Comparison of ENCODE assay signal across 16 cellular contexts in the genomic region with DNA sequence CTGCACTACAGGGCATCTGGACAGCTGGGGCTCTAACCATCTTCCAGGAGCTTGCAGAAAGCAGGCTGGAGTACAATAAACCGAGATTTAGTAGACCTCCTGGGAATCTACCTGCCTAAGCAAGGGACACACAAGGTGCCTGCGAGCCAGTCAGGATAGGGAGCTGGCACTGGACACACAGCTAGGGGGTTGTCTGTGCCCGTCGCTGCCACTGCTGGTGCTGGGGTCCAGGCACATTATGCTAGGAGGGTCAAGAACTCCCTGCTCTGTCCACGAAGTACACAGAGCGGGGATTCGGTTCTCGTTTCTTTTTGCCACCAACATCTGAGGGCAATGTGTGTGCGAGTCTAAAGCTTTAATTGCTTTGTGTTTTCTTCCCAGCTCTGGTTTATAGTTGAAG. TPM values are rescaled to one million over a fixed set of nuclear protein-coding genes. Genes with fewer than 3 reads are reported as not detected.
DNase-seq lines count a peak whose midpoint lies in the region; ATAC-seq and TF ChIP-seq lines count a peak whose summit lies in the region.
"Had no signal": no experiment of that assay in that cellular context is flagged by ENCODE, and none has a peak within 500 bp of the region (broad histone marks: within the 10 kb centered on the region; RNA-seq: fewer than 3 reads in every experiment).

No MANE protein-coding gene starts in this region.

- H3K9me2 ChIP-seq in PC-9 (ENCODE audit: insufficient read depth) = no peaks in the 10 kb centered on the region

- no peaks in the 10 kb centered on the region for H3K9me3 ChIP-seq in BLaER1 treated with 17β-estradiol and CSF1 and Interleukin-3, amounts not matched to agents 10 nM and 100 nM (replicated peaks in 1 of 11)
- H3K9me3 ChIP-seq in naive thymus-derived CD4-positive, alpha-beta T cell (ENCODE audit: control insufficient read depth in 2 of 3, low read length in 3 of 3) = no peaks in the 10 kb centered on the region
- no peaks in the 10 kb centered on the region for H3K9me3 ChIP-seq in PC-9 (ENCODE audit: insufficient read depth, low read depth)
- H3K9me3 ChIP-seq: left lung had no signal

- peak overlapping the region in 2 of 11 experiments; percentile 10 to 98; a peak in 2 of 22 replicates for H3K27ac ChIP-seq in BLaER1 treated with 17β-estradiol and CSF1 and Interleukin-3, amounts not matched to agents 10 nM and 100 nM
- H3K27ac ChIP-seq in naive thymus-derived CD4-positive, alpha-beta T cell (ENCODE audit: low read depth, low read length) = peak overlapping the region; percentile 32
- H3K27ac ChIP-seq in PC-9 = no peak overlapping the region
- H3K27ac ChIP-seq: left lung had no signal

- BruUV-seq in PC-9 (replicated peaks; lab: Mats Ljungman, UMichigan) = no TSS peak

- DNase-seq in T-cell (no peak), SHP77 treated with DMSO at 0.1 percent for 48 hours (lab: John Stamatoyannopoulos, UW) (no peak), COR-L47 (lab: John Stamatoyannopoulos, UW) (no peak), PC-9 (no peak)
- DNase-seq in naive thymus-derived CD4-positive, alpha-beta T cell = no peak
- DNase-seq: activated CD4-positive, alpha-beta T cell treated with anti-CD3 and anti-CD28 coated beads for 4 hours; amygdala; Calu3; cerebellar nuclear complex; left lung; NCI-H146; NCI-H226 had no signal

- peaks cover 22 to 33% (median 25%) of the 10 kb centered on the region in 10 experiments for H3K4me1 ChIP-seq in BLaER1 treated with 17β-estradiol and CSF1 and Interleukin-3, amounts not matched to agents 10 nM and 100 nM
- peaks cover 5 to 17% of the 10 kb centered on the region in 2 donors for H3K4me1 ChIP-seq in naive thymus-derived CD4-positive, alpha-beta T cell (ENCODE audit: control insufficient read depth in 2 of 2, insufficient read depth in 2 of 2, low read length in 2 of 2)
- peaks cover 11% of the 10 kb centered on the region for H3K4me1 ChIP-seq in PC-9 (replicated peaks; ENCODE audit: insufficient read depth)

- H3K36me3 Mint-ChIP-seq in T-cell = peaks cover 27% of the 10 kb centered on the region
- H3K36me3 Mint-ChIP-seq in naive thymus-derived CD4-positive, alpha-beta T cell = peaks cover 4 to 29% (median 9%) of the 10 kb centered on the region in 5 donors

- H3K79me2 ChIP-seq in PC-9 (ENCODE audit: low read depth) = peaks cover 32% of the 10 kb centered on the region

- intact Hi-C loops in naive thymus-derived CD4-positive, alpha-beta T cell (cut with micrococcal nuclease) = no loop called here
- intact Hi-C loops in PC-9 (cut with micrococcal nuclease; ENCODE audit: unreplicated experiment) = no loop called here

- no peaks in the 10 kb centered on the region for H3K27me3 ChIP-seq in BLaER1 treated with 17β-estradiol and CSF1 and Interleukin-3, amounts not matched to agents 10 nM and 100 nM
- H3K27me3 ChIP-seq in naive thymus-derived CD4-positive, alpha-beta T cell (ENCODE audit: control insufficient read depth in 2 of 2, insufficient read depth in 2 of 2, low read length in 2 of 2) = no peaks in the 10 kb centered on the region
- H3K27me3 ChIP-seq in PC-9 (ENCODE audit: insufficient read depth, low read depth) = no peaks in the 10 kb centered on the region
- H3K27me3 ChIP-seq: left lung had no signal

- peak overlapping the region in 1 of 2 donors; percentile 61 for H3K27ac Mint-ChIP-seq in T-cell
- H3K27ac Mint-ChIP-seq in naive thymus-derived CD4-positive, alpha-beta T cell = peak overlapping the region in 5 of 9 donors; percentile 34 to 77 (median 63)

- H3K9me3 Mint-ChIP-seq in T-cell = no peaks in the 10 kb centered on the region
- peaks cover 0 to 4% (median 0%) of the 10 kb centered on the region in 11 donors for H3K9me3 Mint-ChIP-seq in naive thymus-derived CD4-positive, alpha-beta T cell
- H3K9me3 Mint-ChIP-seq: T-helper 2 cell treated with Interferon-gamma antibody and Interleukin-4, amounts not matched to agents 5 μg/mL and 100 μg/mL, for 36 hours had no signal

- POLR2A ChIA-PET in T-cell (lab: Charles Lee) (no interaction called here), PC-9 (lab: Charles Lee; ENCODE audit: unreplicated experiment) (no interaction called here)
- POLR2A ChIA-PET in naive thymus-derived CD4-positive, alpha-beta T cell (lab: Charles Lee) = interaction anchor here (0.8 to 1.1 kb wide), 2 partner anchors 9 to 23 kb away, joined by 4 read pairs; no protein-coding TSS in a partner anchor

- no peak overlapping the region for H3K4me3 ChIP-seq in BLaER1 treated with 17β-estradiol and CSF1 and Interleukin-3, amounts not matched to agents 10 nM and 100 nM
- H3K4me3 ChIP-seq in naive thymus-derived CD4-positive, alpha-beta T cell (ENCODE audit: low read length) = no peak overlapping the region
- H3K4me3 ChIP-seq in PC-9 = no peak overlapping the region
- H3K4me3 ChIP-seq: left lung had no signal

- H4K20me1 ChIP-seq in BLaER1 treated with 17β-estradiol and CSF1 and Interleukin-3, amounts not matched to agents 10 nM and 100 nM = peaks cover 23 to 81% (median 52%) of the 10 kb centered on the region in 11 experiments; a peak in 19 of 22 replicates
- H4K20me1 ChIP-seq in PC-9 (ENCODE audit: insufficient read depth) = no peaks in the 10 kb centered on the region

- CTCF ChIA-PET in T-cell (lab: Charles Lee) (no interaction called here), PC-9 (lab: Charles Lee) (no interaction called here)
- CTCF ChIA-PET in naive thymus-derived CD4-positive, alpha-beta T cell (lab: Charles Lee) = interaction anchor here (0.6 kb wide), 1 partner anchor 21 kb away, joined by 3 read pairs; no protein-coding TSS in a partner anchor

- H3K27me3 Mint-ChIP-seq in T-cell = no peaks in the 10 kb centered on the region
- no peaks in the 10 kb centered on the region for H3K27me3 Mint-ChIP-seq in naive thymus-derived CD4-positive, alpha-beta T cell

- peaks cover 28% of the 10 kb centered on the region for H3F3A ChIP-seq in PC-9 (ENCODE audit: insufficient read depth, low read depth)

- peak overlapping the region in 3 of 11 experiments; percentile 99 to 100 (median 99); a peak in 3 of 22 replicates for H3K4me2 ChIP-seq in BLaER1 treated with 17β-estradiol and CSF1 and Interleukin-3, amounts not matched to agents 10 nM and 100 nM
- no peak overlapping the region for H3K4me2 ChIP-seq in PC-9

- H3K4me3 Mint-ChIP-seq in T-cell = peak overlapping the region in 2 of 3 donors; percentile 41 to 85
- H3K4me3 Mint-ChIP-seq in naive thymus-derived CD4-positive, alpha-beta T cell = peak overlapping the region in 2 of 10 donors; percentile 18 to 96

- peaks cover 63 to 76% (median 73%) of the 10 kb centered on the region in 11 experiments for H3K36me3 ChIP-seq in BLaER1 treated with 17β-estradiol and CSF1 and Interleukin-3, amounts not matched to agents 10 nM and 100 nM
- peaks cover 23 to 73% (median 42%) of the 10 kb centered on the region in 3 experiments for H3K36me3 ChIP-seq in naive thymus-derived CD4-positive, alpha-beta T cell (ENCODE audit: control insufficient read depth in 2 of 3, insufficient read depth in 3 of 3, low read length in 3 of 3)
- no peaks in the 10 kb centered on the region for H3K36me3 ChIP-seq in PC-9 (ENCODE audit: low read depth)

- ATAC-seq in T-cell (replicated peaks in 1 of 4) = no peak
- ATAC-seq in naive thymus-derived CD4-positive, alpha-beta T cell = no peak
- ATAC-seq: left lung had no signal

- no peak for TF ChIP-seq CTCF in PC-9 (conservative IDR thresholded peaks at IDR 0.05)

- peak overlapping the region; percentile 1 to 99 (median 98); a peak in 13 of 22 replicates for H3K9ac ChIP-seq in BLaER1 treated with 17β-estradiol and CSF1 and Interleukin-3, amounts not matched to agents 10 nM and 100 nM

- no peak overlapping the region for H2AFZ ChIP-seq in PC-9

- H3K4me1 Mint-ChIP-seq in T-cell = peaks cover 14 to 32% (median 24%) of the 10 kb centered on the region in 3 donors
- peaks cover 0 to 31% (median 14%) of the 10 kb centered on the region in 7 donors for H3K4me1 Mint-ChIP-seq in naive thymus-derived CD4-positive, alpha-beta T cell

RNA-seq across cellular contexts. Expression of a gene that starts 4.2 kb away (rescaled TPM):
- total RNA-seq in T-cell = 100 to 1,000 TPM in 4 of 5 donors, 10 to 100 TPM in 1; 87.4 to 151 (median 117) TPM
- 100 to 1,000 TPM in 1 of 5 experiments, 10 to 100 TPM in 4; 74.4 to 119 (median 92.0) TPM for total RNA-seq in naive thymus-derived CD4-positive, alpha-beta T cell
- polyA plus RNA-seq in naive thymus-derived CD4-positive, alpha-beta T cell = 10 to 100 TPM; 77.2 to 94.3 TPM
- 115 and 129 TPM in 2 replicates for total RNA-seq in PC-9 (2021)

RNA-seq across cellular contexts. Expression of a gene that starts 4.5 kb away (rescaled TPM):
- 100 to 1,000 TPM in 3 of 5 donors, 10 to 100 TPM in 2; 68.4 to 106 (median 102) TPM for total RNA-seq in T-cell
- total RNA-seq in naive thymus-derived CD4-positive, alpha-beta T cell = 100 to 1,000 TPM in 2 of 5 experiments, 10 to 100 TPM in 3; 47.1 to 125 (median 63.2) TPM
- 100 to 1,000 TPM in 1 of 2 donors, 10 to 100 TPM in 1; 89.3 to 111 TPM for polyA plus RNA-seq in naive thymus-derived CD4-positive, alpha-beta T cell
- 45.7 and 60.6 TPM in 2 replicates for total RNA-seq in PC-9 (2021)

RNA-seq across cellular contexts. Expression of a gene that starts 18.9 kb away (rescaled TPM):
- total RNA-seq in T-cell (not detected), PC-9 (2021) (not detected in 2 replicates)
- not detected for total RNA-seq in naive thymus-derived CD4-positive, alpha-beta T cell
- polyA plus RNA-seq in naive thymus-derived CD4-positive, alpha-beta T cell = not detected
- total RNA-seq: Calu3, fibroblast of villous mesenchyme, G401, left lung had no signal

RNA-seq across cellular contexts. Expression of a gene that starts 24.4 kb away (rescaled TPM):
- total RNA-seq in T-cell (10 to 100 TPM; 22.0 to 33.0 (median 26.3) TPM), PC-9 (2021) (26.0 and 35.0 TPM in 2 replicates)
- 10 to 100 TPM; 19.0 to 34.8 (median 25.6) TPM for total RNA-seq in naive thymus-derived CD4-positive, alpha-beta T cell
- polyA plus RNA-seq in naive thymus-derived CD4-positive, alpha-beta T cell = 10 to 100 TPM in 1 of 2 donors, 1 to 10 TPM in 1; 9.9 to 18.9 TPM

RNA-seq across cellular contexts. Expression of a gene that starts 25.0 kb away (rescaled TPM):
- 100 to 1,000 TPM in 4 of 5 donors, 10 to 100 TPM in 1; 74.0 to 115 (median 108) TPM for total RNA-seq in T-cell
- total RNA-seq in naive thymus-derived CD4-positive, alpha-beta T cell = 100 to 1,000 TPM in 1 of 5 experiments, 10 to 100 TPM in 4; 64.3 to 172 (median 86.9) TPM
- 100 to 1,000 TPM; 186 to 215 TPM for polyA plus RNA-seq in naive thymus-derived CD4-positive, alpha-beta T cell
- total RNA-seq in PC-9 (2021) = 143 and 147 TPM in 2 replicates
